In genomic region chr19:35612224-35612558, GRCh38 we compare ENCODE assay signal across 8 cellular contexts. TPM values are rescaled to one million over a fixed set of nuclear protein-coding genes. Genes with fewer than 3 reads are reported as not detected.
DNase-seq lines count a peak whose midpoint lies in the region; ATAC-seq and TF ChIP-seq lines count a peak whose summit lies in the region.

No MANE protein-coding gene starts in this region.

- TF ChIP-seq RAD21 in SK-N-SH (IDR thresholded peaks at IDR 0.05; ENCODE audit: low read length), result no peak

- POLR2A ChIA-PET in SK-N-SH (lab: Yijun Ruan, JAX) (interaction anchor here (1.0 kb wide), 1 partner anchor 32 kb away, joined by 3 read pairs; no protein-coding TSS in a partner anchor), GM10248 (lab: Yijun Ruan, JAX) (no interaction called here)

- CTCF ChIA-PET in SK-N-SH (lab: Yijun Ruan, JAX) (interaction anchor here (1.1 to 4.1 kb wide), 3 partner anchors 20 to 259 kb away, joined by 3 to 13 read pairs (median 3); no protein-coding TSS in a partner anchor), GM10248 (lab: Yijun Ruan, JAX) (interaction anchor here (1.3 to 1.7 kb wide), 3 partner anchors 11 to 117 kb away, joined by 6 to 9 read pairs (median 7); no protein-coding TSS in a partner anchor)

- DNase-seq in SK-N-SH (no peak), fibroblast of pulmonary artery (ENCODE audit: low read depth) (no peak), skeletal muscle cell (ENCODE audit: low read depth) (no peak), GM10248 (ENCODE audit: extremely low spot score) (no peak), NCI-H1694 treated with DMSO at 0.1 percent for 48 hours (lab: John Stamatoyannopoulos, UW) (no peak), hepatic stellate cell (ENCODE audit: low spot score) (no peak), foreskin melanocyte (no peak)

- 0 out of 2 replicates have a peak, but pooled peaks cover 4% of the 10 kb centered on the region for H3K9me3 ChIP-seq in SK-N-SH

- H3K27ac ChIP-seq in SK-N-SH (ENCODE audit: low read depth in 2 of 2, low read length in 1 of 2), result no peak overlapping the region

- no peaks in the 10 kb centered on the region for H3K9me2 ChIP-seq in SK-N-SH

- WGBS in SK-N-SH (ENCODE audit: low lambda C conversion rate), result 18% methylated on average over 9 of the region's 9 CpGs

- H2AFZ ChIP-seq in SK-N-SH (ENCODE audit: low read depth), result peak overlapping the region; percentile 89

- peaks cover 0 to 2% of the 10 kb centered on the region in 2 experiments for H3K36me3 ChIP-seq in SK-N-SH (replicated peaks in 1 of 2; ENCODE audit: control insufficient read depth in 1 of 2, insufficient read depth in 2 of 2, low read length in 1 of 2)

- ATAC-seq in GM18517 (IDR thresholded peaks at IDR 0.05; ENCODE audit: unreplicated experiment), result peak; percentile 3

- H3K9ac ChIP-seq in SK-N-SH, result no peak overlapping the region

- TF ChIP-seq EP300 in SK-N-SH (IDR thresholded peaks at IDR 0.05; ENCODE audit: borderline replicate concordance in 1 of 2, low read depth in 1 of 2, low read length in 1 of 2), result no peak

- no peaks in the 10 kb centered on the region for H3F3A ChIP-seq in SK-N-SH (replicated peaks; ENCODE audit: insufficient read depth)

- no peaks in the 10 kb centered on the region for H3K27me3 ChIP-seq in SK-N-SH (ENCODE audit: insufficient read depth)

- H3K4me3 ChIP-seq in SK-N-SH (ENCODE audit: low read depth in 2 of 2, low read length in 1 of 2) (peak overlapping the region; percentile 75 to 88), fibroblast of pulmonary artery (replicated peaks; ENCODE audit: low read depth, low read length) (peak overlapping the region; percentile 90), skeletal muscle cell (ENCODE audit: low read depth, low read length) (peak overlapping the region; percentile 88)

- no peak for TF ChIP-seq CTCF in SK-N-SH (IDR thresholded peaks at IDR 0.05)
- TF ChIP-seq CTCF in fibroblast of pulmonary artery (IDR thresholded peaks at IDR 0.05; ENCODE audit: low read length, missing control alignments), result no peak
- TF ChIP-seq CTCF in GM10248 (IDR thresholded peaks at IDR 0.05; ENCODE audit: control extremely low read depth, extremely low read depth, low read depth, missing control alignments), result no peak

- peak overlapping the region; percentile 92 for H3K4me2 ChIP-seq in SK-N-SH

- peaks cover 3% of the 10 kb centered on the region; the same call in 1 of the 2 replicates for H3K79me2 ChIP-seq in SK-N-SH (ENCODE audit: insufficient read depth)

- H4K20me1 ChIP-seq in SK-N-SH (ENCODE audit: insufficient read depth), result no peaks in the 10 kb centered on the region

- H3K4me1 ChIP-seq in SK-N-SH (ENCODE audit: control insufficient read depth in 1 of 2, insufficient read depth in 2 of 2, low read depth in 1 of 2, low read length in 1 of 2), result peaks cover 0 to 10% of the 10 kb centered on the region in 2 experiments; a peak in 1 of 4 replicates

TF ChIP-seq in SK-N-SH, 30 proteins besides CTCF, POLR2A, EP300 and RAD21:
- TF ChIP-seq USF2 (IDR thresholded peaks at IDR 0.05; ENCODE audit: borderline replicate concordance, low read depth, low read length) (no peak), RXRA (IDR thresholded peaks at IDR 0.05; ENCODE audit: borderline replicate concordance, low read depth) (no peak), MEF2A (IDR thresholded peaks at IDR 0.05; ENCODE audit: borderline replicate concordance, low read depth) (no peak), GATA2 (CRISPR knock-in tag; IDR thresholded peaks at IDR 0.05) (no peak), GABPA (IDR thresholded peaks at IDR 0.05; ENCODE audit: low read depth) (no peak), TCF12 (IDR thresholded peaks at IDR 0.05) (no peak), USF1 (IDR thresholded peaks at IDR 0.05; ENCODE audit: borderline replicate concordance, low read depth) (no peak), POLR2AphosphoS5 (IDR thresholded peaks at IDR 0.05; ENCODE audit: low read depth, low read length) (no peak), NRF1 (IDR thresholded peaks at IDR 0.05; ENCODE audit: low read depth, low read length) (no peak), FOSL2 (IDR thresholded peaks at IDR 0.05; ENCODE audit: borderline replicate concordance, low read depth) (no peak), NFIC (IDR thresholded peaks at IDR 0.05; ENCODE audit: borderline replicate concordance) (no peak), ZBTB33 (IDR thresholded peaks at IDR 0.05; ENCODE audit: borderline replicate concordance, low read depth) (no peak), EZH2phosphoT487 (IDR thresholded peaks at IDR 0.05; ENCODE audit: borderline replicate concordance, low read depth) (no peak), RCOR1 (IDR thresholded peaks at IDR 0.05; ENCODE audit: low read length) (no peak), JUND (IDR thresholded peaks at IDR 0.05) (no peak), PBX3 (IDR thresholded peaks at IDR 0.05) (no peak), SIN3A (IDR thresholded peaks at IDR 0.05; ENCODE audit: borderline replicate concordance, low read depth, low read length) (no peak), MXI1 (IDR thresholded peaks at IDR 0.05; ENCODE audit: low read depth, low read length) (no peak), YY1 (IDR thresholded peaks at IDR 0.05; ENCODE audit: low read depth) (no peak)

RNA-seq across cellular contexts. Expression of gene HAUS5, which starts 0.3 kb away (rescaled TPM):
- polyA plus RNA-seq in SK-N-SH (2012; rRNA removed), result 5.1 and 7.1 TPM in 2 replicates
- 1.8 and 3.0 TPM in 2 replicates for polyA plus RNA-seq in SK-N-SH (2012; cell fraction: cytosol; rRNA removed)
- polyA plus RNA-seq in SK-N-SH (2012; cell fraction: nucleus; rRNA removed), result 34.5 and 45.2 TPM in 2 replicates

RNA-seq across cellular contexts. Expression of gene RBM42, which starts 16.6 kb away (rescaled TPM):
- 48.5 and 69.9 TPM in 2 replicates for polyA plus RNA-seq in SK-N-SH (2012; rRNA removed)
- 33.7 and 42.1 TPM in 2 replicates for polyA plus RNA-seq in SK-N-SH (2012; cell fraction: cytosol; rRNA removed)
- polyA plus RNA-seq in SK-N-SH (2012; cell fraction: nucleus; rRNA removed), result 47.0 and 77.4 TPM in 2 replicates

RNA-seq across cellular contexts. Expression of gene PMIS2, which starts 26.2 kb away (rescaled TPM):
- not detected in 2 replicates for polyA plus RNA-seq in SK-N-SH (2012; rRNA removed)
- polyA plus RNA-seq in SK-N-SH (2012; cell fraction: cytosol; rRNA removed), result not detected in 2 replicates
- not detected in 2 replicates for polyA plus RNA-seq in SK-N-SH (2012; cell fraction: nucleus; rRNA removed)

RNA-seq across cellular contexts. Expression of gene ETV2, which starts 29.4 kb away (rescaled TPM):
- polyA plus RNA-seq in SK-N-SH (2012; rRNA removed), result 0.84 and 1.6 TPM in 2 replicates
- 0.66 and 0.85 TPM in 2 replicates for polyA plus RNA-seq in SK-N-SH (2012; cell fraction: cytosol; rRNA removed)
- 0.33 and 1.3 TPM in 2 replicates for polyA plus RNA-seq in SK-N-SH (2012; cell fraction: nucleus; rRNA removed)

RNA-seq across cellular contexts. Expression of gene COX6B1, which starts 35.9 kb away (rescaled TPM):
- polyA plus RNA-seq in SK-N-SH (2012; rRNA removed), result 826 and 889 TPM in 2 replicates
- polyA plus RNA-seq in SK-N-SH (2012; cell fraction: cytosol; rRNA removed), result 645 and 766 TPM in 2 replicates
- polyA plus RNA-seq in SK-N-SH (2012; cell fraction: nucleus; rRNA removed), result 256 and 333 TPM in 2 replicates
